10 cellular contexts compared by ENCODE assay signal in the genomic region with DNA sequence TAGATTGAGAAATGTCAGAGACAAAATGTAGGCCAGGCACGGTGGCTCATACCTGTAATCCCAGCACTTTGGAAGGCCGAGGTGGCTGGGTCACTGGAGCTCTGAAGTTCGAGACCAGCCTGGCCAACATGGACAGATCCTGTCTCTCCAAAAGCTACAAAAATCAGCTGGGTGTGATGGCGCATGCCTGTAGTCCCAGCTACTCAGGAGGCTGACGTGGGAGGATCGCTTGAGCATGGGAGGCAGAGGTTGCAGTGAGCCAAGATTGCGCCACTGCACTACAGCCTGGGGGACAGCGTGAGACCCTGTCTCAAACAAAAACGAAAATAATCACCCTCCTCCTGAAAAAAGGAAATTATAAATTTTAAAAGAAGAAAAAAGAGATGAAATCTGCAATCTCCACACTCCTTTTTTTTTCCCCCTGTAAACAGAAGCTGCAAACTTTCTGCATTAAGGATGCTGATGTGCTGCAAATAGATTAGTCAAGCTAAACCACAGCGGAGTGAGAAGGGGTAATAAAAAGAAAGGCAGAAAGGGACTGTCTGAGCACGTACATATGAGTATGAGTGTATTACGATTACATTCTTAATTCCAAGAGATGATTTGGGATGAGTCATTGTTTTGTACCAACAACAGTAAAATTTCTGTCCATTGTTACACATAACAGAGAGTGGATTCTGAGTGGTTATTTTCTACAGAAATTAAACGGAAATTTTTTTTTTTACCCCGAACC.
DNase-seq lines count a peak whose midpoint lies in the region; ATAC-seq, FAIRE-seq and TF ChIP-seq lines count a peak whose summit lies in the region.
"Had no signal": no experiment of that assay in that cellular context is flagged by ENCODE, and none has a peak within 500 bp of the region (broad histone marks: within the 10 kb centered on the region; RNA-seq: fewer than 3 reads in every experiment).

No MANE protein-coding gene starts in this region.

- H3K9ac ChIP-seq in HUES48 (ENCODE audit: low read depth, low read length) (no peak overlapping the region), keratinocyte (ENCODE audit: control insufficient read depth, extremely low read depth, insufficient read depth, low read length) (peak overlapping the region; percentile 41)

- TF ChIP-seq EP300 in transverse colon (IDR thresholded peaks at IDR 0.05; ENCODE audit: low read depth): no peak

- no peaks in the 10 kb centered on the region for H3K9me1 ChIP-seq in keratinocyte (ENCODE audit: control insufficient read depth, extremely low read depth, insufficient read depth, low read length)

- H3K4me1 ChIP-seq in HUES48 (ENCODE audit: control insufficient read depth, insufficient read depth, low read length): peaks cover 24% of the 10 kb centered on the region
- peaks cover 23% of the 10 kb centered on the region for H3K4me1 ChIP-seq in keratinocyte (ENCODE audit: control insufficient read depth, extremely low read depth, insufficient read depth, low read length)
- peaks cover 0 to 25% (median 4%) of the 10 kb centered on the region in 4 donors for H3K4me1 ChIP-seq in transverse colon
- no peaks in the 10 kb centered on the region for H3K4me1 ChIP-seq in prostate gland (replicated peaks)
- H3K4me1 ChIP-seq in mucosa of descending colon (ENCODE audit: low read depth): no peaks in the 10 kb centered on the region

- FAIRE-seq in keratinocyte (lab: Jason Lieb, UNC): peak; percentile 78

- TF ChIP-seq POLR2A in transverse colon (IDR thresholded peaks at IDR 0.05): no peak
- no peak for TF ChIP-seq POLR2A in prostate gland (IDR thresholded peaks at IDR 0.05)

- POLR2A ChIA-PET in AG04450 (lab: Yijun Ruan, JAX): interaction anchor here (0.6 to 1.2 kb wide), 5 partner anchors 14 to 133 kb away, joined by 3 to 4 read pairs (median 3); a partner anchor contains a TSS

- H3K9me3 ChIP-seq in AG04450 (ENCODE audit: control insufficient read depth, insufficient read depth, low read length) (no peaks in the 10 kb centered on the region), HUES48 (ENCODE audit: control insufficient read depth, insufficient read depth, low read length) (no peaks in the 10 kb centered on the region), keratinocyte (ENCODE audit: control insufficient read depth, low read depth, low read length) (no peaks in the 10 kb centered on the region), transverse colon (no peaks in the 10 kb centered on the region), prostate gland (no peaks in the 10 kb centered on the region), mucosa of descending colon (no peaks in the 10 kb centered on the region)

- no peak for TF ChIP-seq CTCF in AG04450 (IDR thresholded peaks at IDR 0.05; ENCODE audit: low read depth, low read length)
- no peak for TF ChIP-seq CTCF in keratinocyte (optimal IDR thresholded peaks at IDR 0.05 in 1 of 3, IDR thresholded peaks at IDR 0.05 in 1 of 3, conservative IDR thresholded peaks at IDR 0.05 in 1 of 3; ENCODE audit: extremely low read depth in 1 of 3, insufficient read depth in 2 of 3, low read length in 3 of 3)
- no peak for TF ChIP-seq CTCF in transverse colon (IDR thresholded peaks at IDR 0.05)
- no peak for TF ChIP-seq CTCF in prostate gland (IDR thresholded peaks at IDR 0.05)
- no peak for TF ChIP-seq CTCF in mucosa of descending colon (IDR thresholded peaks at IDR 0.05)

- WGBS in transverse colon (ENCODE audit: low coverage in 1 of 2), 2 donors: 63 to 77% methylated on average over 6 to 14 of the region's 14 CpGs
- 85% methylated on average over 14 of the region's 14 CpGs for WGBS in prostate gland

- H2AFZ ChIP-seq in keratinocyte (ENCODE audit: control insufficient read depth, low read length): no peak overlapping the region

- DNase-seq in AG04450 (ENCODE audit: low read depth, low spot score): peak; percentile 52
- DNase-seq in amniotic stem cell (lab: John Stamatoyannopoulos, UW): peak; percentile 68
- peak; percentile 74 for DNase-seq in keratinocyte (ENCODE audit: low read depth, low spot score)
- DNase-seq in transverse colon: no peak
- no peak for DNase-seq in prostate gland (ENCODE audit: low spot score)
- no peak for DNase-seq in NCI-H524 (lab: John Stamatoyannopoulos, UW)
- DNase-seq in mucosa of descending colon: no peak
- DNase-seq: left ventricle myocardium superior; stimulated activated CD4-positive, alpha-beta T cell treated with anti-CD3 and anti-CD28 coated beads, Interleukin-4, amount 100 ng/mL, for 4 hours had no signal

- H3K36me3 ChIP-seq in HUES48 (ENCODE audit: control insufficient read depth, insufficient read depth, low read length) (no peaks in the 10 kb centered on the region), keratinocyte (ENCODE audit: control insufficient read depth in 2 of 2, extremely low read depth in 1 of 2, insufficient read depth in 2 of 2, low read length in 2 of 2) (no peaks in the 10 kb centered on the region), transverse colon (no peaks in the 10 kb centered on the region), prostate gland (no peaks in the 10 kb centered on the region), mucosa of descending colon (ENCODE audit: low read depth) (no peaks in the 10 kb centered on the region)

- ATAC-seq in mucosa of descending colon: no peak
- ATAC-seq: left ventricle myocardium superior had no signal

- H3K27ac ChIP-seq in AG04450 (ENCODE audit: low read depth, low read length): no peak overlapping the region
- H3K27ac ChIP-seq in HUES48 (ENCODE audit: low read depth, low read length): peak overlapping the region; percentile 72
- H3K27ac ChIP-seq in keratinocyte (ENCODE audit: control insufficient read depth, insufficient read depth, low read length): peak overlapping the region; percentile 75
- peak overlapping the region in 1 of 4 donors; percentile 31 for H3K27ac ChIP-seq in transverse colon
- H3K27ac ChIP-seq in prostate gland: no peak overlapping the region

- H3K27me3 ChIP-seq in AG04450 (ENCODE audit: control insufficient read depth, insufficient read depth, low read length) (no peaks in the 10 kb centered on the region), HUES48 (ENCODE audit: control insufficient read depth, insufficient read depth, low read length) (no peaks in the 10 kb centered on the region), keratinocyte (ENCODE audit: control insufficient read depth, extremely low read depth, insufficient read depth, low read length) (no peaks in the 10 kb centered on the region), transverse colon (no peaks in the 10 kb centered on the region), prostate gland (replicated peaks; ENCODE audit: insufficient read depth) (no peaks in the 10 kb centered on the region)

- intact Hi-C loops in transverse colon (cut with DNase I; ENCODE audit: low total_unique reads): no loop called here
- intact Hi-C loops in prostate gland (cut with DNase I): no loop called here
- intact Hi-C loops in mucosa of descending colon (cut with DNase I, micrococcal nuclease): no loop called here

- peaks cover 44% of the 10 kb centered on the region for H3K79me2 ChIP-seq in keratinocyte (ENCODE audit: control insufficient read depth, insufficient read depth, low read length)

- CTCF ChIA-PET in AG04450 (lab: Charles Lee): interaction anchor here (1.0 kb wide), 1 partner anchor 95 kb away, joined by 3 read pairs; no protein-coding TSS in a partner anchor

- H3K4me2 ChIP-seq in keratinocyte (ENCODE audit: control insufficient read depth, extremely low read depth, insufficient read depth, low read depth, low read length): peak overlapping the region; percentile 39

- dilution Hi-C loops in keratinocyte (cut with MboI; ENCODE audit: extremely low pct_ligation_motif_present, low sequenced_read_pairs): no loop called here

- H4K20me1 ChIP-seq in keratinocyte (ENCODE audit: control insufficient read depth, extremely low read depth, insufficient read depth, low read length): no peaks in the 10 kb centered on the region

- in situ Hi-C loops in transverse colon (cut with MboI; ENCODE audit: low pct_ligation_motif_present in 1 of 4, low pct_unique_long_range_greater_than_20kb in 1 of 4, low sequenced_read_pairs in 3 of 4): no loop called here

- no peak overlapping the region for H3K4me3 ChIP-seq in AG04450 (ENCODE audit: low read depth, low read length)
- no peak overlapping the region for H3K4me3 ChIP-seq in HUES48 (ENCODE audit: low read depth, low read length)
- no peak overlapping the region for H3K4me3 ChIP-seq in keratinocyte (ENCODE audit: control insufficient read depth in 2 of 3, extremely low read depth in 1 of 3, insufficient read depth in 2 of 3, low read depth in 1 of 3, low read length in 3 of 3)
- H3K4me3 ChIP-seq in transverse colon: no peak overlapping the region
- H3K4me3 ChIP-seq in prostate gland: no peak overlapping the region
- H3K4me3 ChIP-seq in mucosa of descending colon: no peak overlapping the region

Comparison
In these comparisons a context has a peak if more than half of its experiments do, and no peak if none do; other contexts are left out.
1. DNase-seq: peak in AG04450 (single experiment), amniotic stem cell (single experiment) and keratinocyte (single experiment); none in transverse colon (single experiment), prostate gland (single experiment), NCI-H524 (0 of 2) and mucosa of descending colon (0 of 3).
2. H3K27ac ChIP-seq: peak in HUES48 (single experiment) and keratinocyte (single experiment); none in AG04450 (single experiment) and prostate gland (0 of 2).